8 cellular contexts compared by ENCODE assay signal in the genomic region with DNA sequence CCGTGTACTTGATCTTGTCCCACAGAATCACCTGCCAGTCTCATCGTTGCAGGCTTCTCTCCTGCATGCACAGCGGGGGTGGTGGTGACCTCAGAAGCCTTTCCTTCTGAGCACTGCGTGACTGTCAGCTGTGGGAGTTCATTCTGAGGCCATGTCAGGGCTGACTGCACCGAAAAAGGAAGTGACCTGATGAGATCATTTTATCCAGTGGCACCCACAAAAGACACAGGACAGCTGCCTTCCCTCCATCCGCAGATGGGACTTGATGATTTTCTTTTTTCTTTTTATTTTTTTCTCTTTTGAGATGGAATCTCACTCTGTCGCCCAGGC.
DNase-seq lines count a peak whose midpoint lies in the region; ATAC-seq and TF ChIP-seq lines count a peak whose summit lies in the region.

No MANE protein-coding gene starts in this region.

- no peaks in the 10 kb centered on the region for H3K4me1 ChIP-seq in transverse colon

- H3K27me3 Mint-ChIP-seq in activated T-cell treated with anti-CD3 and anti-CD28 coated beads, Interleukin-2, amount 50 U/mL, for 72 hours (ENCODE audit: low read depth), result peaks cover 28% of the 10 kb centered on the region
- peaks cover 24% of the 10 kb centered on the region for H3K27me3 Mint-ChIP-seq in activated T-cell treated with anti-CD3 and anti-CD28 coated beads, Interleukin-2, amount 50 U/mL, for 24 hours

- peaks cover 0 to 4% (median 0%) of the 10 kb centered on the region in 4 donors for H3K36me3 ChIP-seq in transverse colon

- no peak overlapping the region for H3K4me3 ChIP-seq in transverse colon

- intact Hi-C loops in left cardiac atrium (cut with DNase I), result no loop called here
- intact Hi-C loops in transverse colon (cut with DNase I; ENCODE audit: low total_unique reads), result no loop called here

- TF ChIP-seq CTCF in transverse colon (IDR thresholded peaks at IDR 0.05), result no peak

- TF ChIP-seq POLR2A in transverse colon (IDR thresholded peaks at IDR 0.05), result no peak

- no peak overlapping the region for H3K4me3 Mint-ChIP-seq in activated T-cell treated with anti-CD3 and anti-CD28 coated beads, Interleukin-2, amount 50 U/mL, for 72 hours
- H3K4me3 Mint-ChIP-seq in activated T-cell treated with anti-CD3 and anti-CD28 coated beads, Interleukin-2, amount 50 U/mL, for 24 hours, result no peak overlapping the region

- no peaks in the 10 kb centered on the region for H3K4me1 Mint-ChIP-seq in activated T-cell treated with anti-CD3 and anti-CD28 coated beads, Interleukin-2, amount 50 U/mL, for 72 hours (ENCODE audit: low read depth)
- H3K4me1 Mint-ChIP-seq in activated T-cell treated with anti-CD3 and anti-CD28 coated beads, Interleukin-2, amount 50 U/mL, for 24 hours (ENCODE audit: low read depth), result peaks cover 3% of the 10 kb centered on the region

- no peaks in the 10 kb centered on the region for H3K36me3 Mint-ChIP-seq in activated T-cell treated with anti-CD3 and anti-CD28 coated beads, Interleukin-2, amount 50 U/mL, for 72 hours (ENCODE audit: insufficient read depth in 2 of 2)
- H3K36me3 Mint-ChIP-seq in activated T-cell treated with anti-CD3 and anti-CD28 coated beads, Interleukin-2, amount 50 U/mL, for 24 hours (ENCODE audit: low read depth), result no peaks in the 10 kb centered on the region

- no peak for TF ChIP-seq EP300 in transverse colon (IDR thresholded peaks at IDR 0.05; ENCODE audit: low read depth)

- DNase-seq in activated T-cell treated with anti-CD3 and anti-CD28 coated beads, Interleukin-2, amount 50 U/mL, for 72 hours, result peak; percentile 8 to 9
- DNase-seq in activated T-cell treated with anti-CD3 and anti-CD28 coated beads, Interleukin-2, amount 50 U/mL, for 24 hours, result no peak
- peak; percentile 23 for DNase-seq in RKO (ENCODE audit: low spot score)
- peak; percentile 63 for DNase-seq in left cardiac atrium
- DNase-seq in transverse colon, result peak; percentile 60
- DNase-seq in HuH-7 (ENCODE audit: low spot score), result no peak
- DNase-seq in stimulated activated CD4-positive, alpha-beta T cell treated with anti-CD3 and anti-CD28 coated beads, Interleukin-12 subunit alpha, Interleukin-12 subunit beta, amount 100 ng/mL, for 4 hours, result no peak

- WGBS in transverse colon (ENCODE audit: low coverage in 1 of 2), 2 donors, result 58 to 60% methylated on average over 2 to 7 of the region's 7 CpGs

- in situ Hi-C loops in transverse colon (cut with MboI; ENCODE audit: low pct_ligation_motif_present in 1 of 4, low pct_unique_long_range_greater_than_20kb in 1 of 4, low sequenced_read_pairs in 3 of 4), result loop anchor here in 1 of 4 donors (25.0 kb wide), 1 partner anchor 341 kb away; no protein-coding TSS in a partner anchor

- H3K27ac ChIP-seq in transverse colon, result peak overlapping the region in 1 of 4 donors; percentile 28

- H3K27ac Mint-ChIP-seq in activated T-cell treated with anti-CD3 and anti-CD28 coated beads, Interleukin-2, amount 50 U/mL, for 72 hours, result no peak overlapping the region
- no peak overlapping the region for H3K27ac Mint-ChIP-seq in activated T-cell treated with anti-CD3 and anti-CD28 coated beads, Interleukin-2, amount 50 U/mL, for 24 hours

- H3K9me3 Mint-ChIP-seq in activated T-cell treated with anti-CD3 and anti-CD28 coated beads, Interleukin-2, amount 50 U/mL, for 72 hours, result no peaks in the 10 kb centered on the region
- no peaks in the 10 kb centered on the region for H3K9me3 Mint-ChIP-seq in activated T-cell treated with anti-CD3 and anti-CD28 coated beads, Interleukin-2, amount 50 U/mL, for 24 hours

- H3K9me3 ChIP-seq in transverse colon, result no peaks in the 10 kb centered on the region

- peak; percentile 49 to 74 for ATAC-seq in activated T-cell treated with anti-CD3 and anti-CD28 coated beads, Interleukin-2, amount 50 U/mL, for 72 hours (replicated peaks in 1 of 2)
- ATAC-seq in HG02943 (IDR thresholded peaks at IDR 0.05; ENCODE audit: low read depth, unreplicated experiment) (peak; percentile 98), left cardiac atrium (peak; percentile 71 to 77)

- no peaks in the 10 kb centered on the region for H3K27me3 ChIP-seq in transverse colon

Comparison
In these comparisons a context has a peak if more than half of its experiments do, and no peak if none do; other contexts are left out.
1. DNase-seq: peak in activated T-cell treated with anti-CD3 and anti-CD28 coated beads, Interleukin-2, amount 50 U/mL, for 72 hours (2 of 2), RKO (single experiment), left cardiac atrium (single experiment) and transverse colon (single experiment); none in activated T-cell treated with anti-CD3 and anti-CD28 coated beads, Interleukin-2, amount 50 U/mL, for 24 hours (single experiment), HuH-7 (single experiment) and stimulated activated CD4-positive, alpha-beta T cell treated with anti-CD3 and anti-CD28 coated beads, Interleukin-12 subunit alpha, Interleukin-12 subunit beta, amount 100 ng/mL, for 4 hours (single experiment).
2. Peak in every context shown above with its lines, with median percentiles within 50 percentile points of each other: ATAC-seq.